23 cellular contexts compared by ENCODE assay signal in the genomic region with DNA sequence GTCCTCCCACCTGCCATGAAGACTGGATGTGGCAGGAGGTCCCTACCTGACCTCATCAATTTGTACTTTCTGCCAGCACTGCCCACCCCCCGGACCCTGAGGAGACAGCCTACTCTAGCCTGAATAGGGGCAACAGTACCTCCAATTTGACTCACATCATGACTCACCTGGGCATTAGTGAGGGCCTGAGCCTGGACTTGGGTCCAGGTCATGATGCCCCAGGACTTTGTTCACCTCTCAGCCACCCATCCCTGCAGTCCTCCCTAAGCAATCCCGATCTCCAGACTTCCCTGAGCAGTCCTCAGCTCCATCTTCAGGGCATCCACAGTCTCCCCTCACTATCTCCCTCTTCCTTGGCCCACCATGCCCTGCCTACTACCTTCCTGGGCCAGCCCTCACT. TPM values are rescaled to one million over a fixed set of nuclear protein-coding genes. Genes with fewer than 3 reads are reported as not detected.
A peak's percentile ranks its signal among the peaks of the same experiment; 100 is the strongest.
DNase-seq lines count a peak whose midpoint lies in the region; ATAC-seq and TF ChIP-seq lines count a peak whose summit lies in the region.
"Had no signal": no experiment of that assay in that cellular context is flagged by ENCODE, and none has a peak within 500 bp of the region (broad histone marks: within the 10 kb centered on the region; RNA-seq: fewer than 3 reads in every experiment).

No MANE protein-coding gene starts in this region.

- H3K36me3 ChIP-seq in aorta (ENCODE audit: control insufficient read depth in 1 of 2, insufficient read depth in 2 of 2, low read length in 1 of 2): no peaks in the 10 kb centered on the region
- H3K36me3 ChIP-seq: gastrocnemius medialis, lower lobe of right lung, vagina had no signal

- peak in 1 of 2 donors; percentile 30 for ATAC-seq in activated T-cell treated with anti-CD3 and anti-CD28 coated beads, Interleukin-2, amount 50 U/mL, for 72 hours (replicated peaks in 1 of 2)
- ATAC-seq in stimulated activated naive CD8-positive, alpha-beta T cell treated with anti-CD3 and anti-CD28 coated beads, Interleukin-15, amount 100 ng/mL, for 72 hours: no peak
- ATAC-seq in aorta (ENCODE audit: low FRiP score): no peak
- ATAC-seq: gastrocnemius medialis had no signal

- no peak overlapping the region for H3K4me3 ChIP-seq in aorta (ENCODE audit: low read length in 2 of 2)
- H3K4me3 ChIP-seq: gastrocnemius medialis, lower lobe of right lung, suprapubic skin, vagina had no signal

- no peak for DNase-seq in activated T-cell treated with anti-CD3 and anti-CD28 coated beads, Interleukin-2, amount 50 U/mL, for 72 hours
- no peak for DNase-seq in activated T-cell treated with anti-CD3 and anti-CD28 coated beads, Interleukin-2, amount 50 U/mL, for 1 hour
- no peak for DNase-seq in activated CD4-positive, alpha-beta memory T cell treated with anti-CD3 and anti-CD28 coated beads, Interleukin-2, amount 10 ng/mL, durations not matched to agents 7 days and 5 days
- DNase-seq in endothelial cell (ENCODE audit: low spot score) (no peak), aorta (no peak), C1 segment of cervical spinal cord (lab: John Stamatoyannopoulos, UW) (no peak), SW 1271 (lab: John Stamatoyannopoulos, UW) (no peak)
- no peak for DNase-seq in stimulated activated naive CD8-positive, alpha-beta T cell treated with anti-CD3 and anti-CD28 coated beads, Interleukin-15, amount 100 ng/mL, for 72 hours
- DNase-seq: activated CD4-positive, alpha-beta T cell treated with anti-CD3 and anti-CD28 coated beads for 48 hours; activated T-cell treated with anti-CD3 and anti-CD28 coated beads, Interleukin-2, amount 50 U/mL, for 48 hours; central memory CD4-positive, alpha-beta T cell; DMS53; gastrocnemius medialis; GF-D8; H9; islet precursor cell; lower lobe of right lung; NCI-H187 treated with DMSO at 0.1 percent for 48 hours; NCI-H748 treated with DMSO at 0.1 percent for 48 hours; retina had no signal

- intact Hi-C loops in aorta (cut with DNase I): no loop called here

- H3K36me3 Mint-ChIP-seq in activated T-cell treated with anti-CD3 and anti-CD28 coated beads, Interleukin-2, amount 50 U/mL, for 72 hours (ENCODE audit: insufficient read depth in 2 of 2): peaks cover 8 to 10% of the 10 kb centered on the region in 2 donors
- H3K36me3 Mint-ChIP-seq in activated CD4-positive, alpha-beta memory T cell treated with anti-CD3 and anti-CD28 coated beads, Interleukin-2, amount 10 ng/mL, durations not matched to agents 7 days and 5 days (ENCODE audit: low read depth): peaks cover 43% of the 10 kb centered on the region
- peaks cover 5% of the 10 kb centered on the region for H3K36me3 Mint-ChIP-seq in endothelial cell (ENCODE audit: low read depth, unreplicated experiment)

- H3K27me3 ChIP-seq in aorta (ENCODE audit: control insufficient read depth in 1 of 2, insufficient read depth in 2 of 2, low read length in 1 of 2): no peaks in the 10 kb centered on the region
- H3K27me3 ChIP-seq: gastrocnemius medialis, suprapubic skin, vagina had no signal

- WGBS in aorta, 2 donors: 97% methylated on average over 2 of the region's 2 CpGs

- CTCF ChIA-PET in activated CD4-positive, alpha-beta memory T cell treated with anti-CD3 and anti-CD28 coated beads, Interleukin-2, amount 10 ng/mL, durations not matched to agents 7 days and 5 days (lab: Charles Lee): no interaction called here

- POLR2A ChIA-PET in activated CD4-positive, alpha-beta memory T cell treated with anti-CD3 and anti-CD28 coated beads, Interleukin-2, amount 10 ng/mL, durations not matched to agents 7 days and 5 days (lab: Charles Lee): interaction anchor here (1.1 to 2.0 kb wide), 3 partner anchors 9 to 28 kb away, joined by 3 to 5 read pairs (median 4); a partner anchor contains a TSS

- no peak overlapping the region for H3K4me3 Mint-ChIP-seq in activated T-cell treated with anti-CD3 and anti-CD28 coated beads, Interleukin-2, amount 50 U/mL, for 72 hours
- H3K4me3 Mint-ChIP-seq in activated CD4-positive, alpha-beta memory T cell treated with anti-CD3 and anti-CD28 coated beads, Interleukin-2, amount 10 ng/mL, durations not matched to agents 7 days and 5 days: no peak overlapping the region
- H3K4me3 Mint-ChIP-seq in endothelial cell (ENCODE audit: unreplicated experiment): peak overlapping the region; percentile 15
- no peak overlapping the region for H3K4me3 Mint-ChIP-seq in stimulated activated naive CD8-positive, alpha-beta T cell treated with anti-CD3 and anti-CD28 coated beads, Interleukin-15, amount 100 ng/mL, for 72 hours
- H3K4me3 Mint-ChIP-seq: H9 had no signal

- H3K27ac ChIP-seq in aorta (ENCODE audit: low read depth in 1 of 2, low read length in 2 of 2): no peak overlapping the region
- H3K27ac ChIP-seq: C4-2B, gastrocnemius medialis, lower lobe of right lung, suprapubic skin, vagina had no signal

- peak overlapping the region; percentile 64 for H3K27ac Mint-ChIP-seq in activated T-cell treated with anti-CD3 and anti-CD28 coated beads, Interleukin-2, amount 50 U/mL, for 72 hours
- peak overlapping the region; percentile 38 for H3K27ac Mint-ChIP-seq in activated CD4-positive, alpha-beta memory T cell treated with anti-CD3 and anti-CD28 coated beads, Interleukin-2, amount 10 ng/mL, durations not matched to agents 7 days and 5 days
- H3K27ac Mint-ChIP-seq in endothelial cell (ENCODE audit: unreplicated experiment): no peak overlapping the region
- H3K27ac Mint-ChIP-seq in stimulated activated naive CD8-positive, alpha-beta T cell treated with anti-CD3 and anti-CD28 coated beads, Interleukin-15, amount 100 ng/mL, for 72 hours: peak overlapping the region; percentile 67 to 92

- H3K9me3 Mint-ChIP-seq in activated T-cell treated with anti-CD3 and anti-CD28 coated beads, Interleukin-2, amount 50 U/mL, for 72 hours: no peaks in the 10 kb centered on the region
- H3K9me3 Mint-ChIP-seq in activated CD4-positive, alpha-beta memory T cell treated with anti-CD3 and anti-CD28 coated beads, Interleukin-2, amount 10 ng/mL, durations not matched to agents 7 days and 5 days: no peaks in the 10 kb centered on the region
- H3K9me3 Mint-ChIP-seq in endothelial cell (ENCODE audit: unreplicated experiment): no peaks in the 10 kb centered on the region
- no peaks in the 10 kb centered on the region for H3K9me3 Mint-ChIP-seq in stimulated activated naive CD8-positive, alpha-beta T cell treated with anti-CD3 and anti-CD28 coated beads, Interleukin-15, amount 100 ng/mL, for 72 hours
- H3K9me3 Mint-ChIP-seq: H9 had no signal

- no peaks in the 10 kb centered on the region for H3K27me3 Mint-ChIP-seq in activated T-cell treated with anti-CD3 and anti-CD28 coated beads, Interleukin-2, amount 50 U/mL, for 72 hours (ENCODE audit: low read depth)
- H3K27me3 Mint-ChIP-seq in activated CD4-positive, alpha-beta memory T cell treated with anti-CD3 and anti-CD28 coated beads, Interleukin-2, amount 10 ng/mL, durations not matched to agents 7 days and 5 days: no peaks in the 10 kb centered on the region
- peaks cover 2% of the 10 kb centered on the region for H3K27me3 Mint-ChIP-seq in endothelial cell (ENCODE audit: unreplicated experiment)
- H3K27me3 Mint-ChIP-seq in stimulated activated naive CD8-positive, alpha-beta T cell treated with anti-CD3 and anti-CD28 coated beads, Interleukin-15, amount 100 ng/mL, for 72 hours: no peaks in the 10 kb centered on the region

- H3K9me3 ChIP-seq in aorta (ENCODE audit: control insufficient read depth, low read length): no peaks in the 10 kb centered on the region
- H3K9me3 ChIP-seq: gastrocnemius medialis, lower lobe of right lung, suprapubic skin, vagina had no signal

- H3K4me1 Mint-ChIP-seq in activated T-cell treated with anti-CD3 and anti-CD28 coated beads, Interleukin-2, amount 50 U/mL, for 72 hours (ENCODE audit: low read depth): peaks cover 53% of the 10 kb centered on the region
- peaks cover 54% of the 10 kb centered on the region for H3K4me1 Mint-ChIP-seq in activated CD4-positive, alpha-beta memory T cell treated with anti-CD3 and anti-CD28 coated beads, Interleukin-2, amount 10 ng/mL, durations not matched to agents 7 days and 5 days
- peaks cover 9% of the 10 kb centered on the region for H3K4me1 Mint-ChIP-seq in endothelial cell (ENCODE audit: unreplicated experiment)
- peaks cover 68% of the 10 kb centered on the region for H3K4me1 Mint-ChIP-seq in stimulated activated naive CD8-positive, alpha-beta T cell treated with anti-CD3 and anti-CD28 coated beads, Interleukin-15, amount 100 ng/mL, for 72 hours

- no peaks in the 10 kb centered on the region for H3K4me1 ChIP-seq in aorta (ENCODE audit: control insufficient read depth in 1 of 2, insufficient read depth in 2 of 2, low read length in 2 of 2)
- H3K4me1 ChIP-seq: lower lobe of right lung, suprapubic skin had no signal

- no peak for TF ChIP-seq CTCF in endothelial cell (IDR thresholded peaks at IDR 0.05; ENCODE audit: unreplicated experiment)

RNA-seq across cellular contexts. Expression of a gene that starts 28.1 kb away (rescaled TPM):
- 100 to 1,000 TPM; 158 to 193 TPM for total RNA-seq in activated T-cell treated with anti-CD3 and anti-CD28 coated beads, Interleukin-2, amount 50 U/mL, for 72 hours
- total RNA-seq in activated CD4-positive, alpha-beta memory T cell treated with anti-CD3 and anti-CD28 coated beads, Interleukin-2, amount 10 ng/mL, durations not matched to agents 7 days and 5 days: 100 to 1,000 TPM; 250 to 251 TPM
- total RNA-seq in endothelial cell (ENCODE audit: unreplicated experiment): 56.8 TPM
- total RNA-seq in aorta: 10 to 100 TPM; 25.5 to 33.9 TPM
- polyA plus RNA-seq in aorta: 10 to 100 TPM in 1 of 2 donors, 1 to 10 TPM in 1; 5.6 to 17.4 TPM
